12 cellular contexts compared by ENCODE assay signal in the genomic region with DNA sequence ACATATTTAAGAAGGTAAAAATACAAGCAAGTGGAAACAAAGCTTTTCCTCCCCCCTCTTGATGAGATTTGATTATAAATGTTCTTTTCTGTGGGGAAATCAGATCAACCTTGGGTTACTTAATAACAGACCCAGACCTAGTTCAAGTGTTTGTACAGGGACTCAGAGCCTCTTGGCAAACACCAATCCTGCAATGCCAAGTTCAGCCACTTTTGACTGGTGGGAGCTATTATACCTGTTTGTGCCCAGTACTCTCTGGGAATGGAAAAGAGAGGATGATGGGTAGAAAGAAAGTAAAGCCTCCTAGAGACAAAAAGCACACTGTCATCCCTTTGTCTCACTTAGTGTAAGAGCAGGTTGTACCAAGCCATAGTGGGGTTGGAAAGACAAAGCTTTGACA.
DNase-seq lines count a peak whose midpoint lies in the region; ATAC-seq, FAIRE-seq and TF ChIP-seq lines count a peak whose summit lies in the region.
"Had no signal": no experiment of that assay in that cellular context is flagged by ENCODE, and none has a peak within 500 bp of the region (broad histone marks: within the 10 kb centered on the region; RNA-seq: fewer than 3 reads in every experiment).

No MANE protein-coding gene starts in this region.

- no peaks in the 10 kb centered on the region for H3K27me3 ChIP-seq in pancreas

- intact Hi-C loops in pancreas (cut with DNase I), result no loop called here
- intact Hi-C loops in posterior vena cava (cut with DNase I), result no loop called here

- no peak overlapping the region for H3K27ac ChIP-seq in pancreas

- H3K9me3 Mint-ChIP-seq in chondrocyte (ENCODE audit: low read depth), result peaks cover 6% of the 10 kb centered on the region
- H3K9me3 Mint-ChIP-seq: effector memory CD8-positive, alpha-beta T cell had no signal

- no peaks in the 10 kb centered on the region for H3K36me3 ChIP-seq in pancreas

- H3K4me3 Mint-ChIP-seq in chondrocyte (ENCODE audit: unreplicated experiment), result no peak overlapping the region
- H3K4me3 Mint-ChIP-seq: effector memory CD8-positive, alpha-beta T cell had no signal

- ATAC-seq in pancreas (peak; percentile 87 to 100 (median 100)), GM21423 (IDR thresholded peaks at IDR 0.05; ENCODE audit: unreplicated experiment) (no peak), GM21619 (IDR thresholded peaks at IDR 0.05; ENCODE audit: unreplicated experiment) (no peak)
- ATAC-seq: effector memory CD8-positive, alpha-beta T cell had no signal

- no peak overlapping the region for H3K27ac Mint-ChIP-seq in chondrocyte (ENCODE audit: unreplicated experiment)
- H3K27ac Mint-ChIP-seq: effector memory CD8-positive, alpha-beta T cell had no signal

- TF ChIP-seq CTCF in chondrocyte (IDR thresholded peaks at IDR 0.05) (peak; percentile 11), pancreas (IDR thresholded peaks at IDR 0.05) (peak; percentile 7 to 47 (median 29))

- peaks cover 5% of the 10 kb centered on the region for H3K27me3 Mint-ChIP-seq in chondrocyte (ENCODE audit: low read depth)

- no peak overlapping the region for H3K4me3 ChIP-seq in pancreas

- DNase-seq in NCI-H1436 (lab: John Stamatoyannopoulos, UW), result peak; percentile 2
- DNase-seq in NCI-H1436 treated with DMSO at 0.1 percent for 48 hours (lab: John Stamatoyannopoulos, UW), result no peak
- DNase-seq in NCI-H1105 treated with DMSO at 0.1 percent for 48 hours (lab: John Stamatoyannopoulos, UW), result peak; percentile 51
- DNase-seq in chondrocyte (ENCODE audit: low spot score), result no peak
- peak in 4 of 6 donors; percentile 36 to 61 (median 46) for DNase-seq in pancreas
- no peak for DNase-seq in posterior vena cava (ENCODE audit: low spot score)
- DNase-seq: effector memory CD8-positive, alpha-beta T cell; glutamatergic neuron; midbrain; T-helper 2 cell had no signal

- no peaks in the 10 kb centered on the region for H3K4me1 Mint-ChIP-seq in chondrocyte (ENCODE audit: low read depth)

- no peaks in the 10 kb centered on the region for H3K9me3 ChIP-seq in pancreas

- FAIRE-seq in pancreas (lab: Jason Lieb, UNC), result no peak

- peaks cover 0 to 9% (median 4%) of the 10 kb centered on the region in 3 donors for H3K4me1 ChIP-seq in pancreas

- no peaks in the 10 kb centered on the region for H3K36me3 Mint-ChIP-seq in chondrocyte (ENCODE audit: low read depth)

Comparison
In these comparisons a context has a peak if more than half of its experiments do, and no peak if none do; other contexts are left out.
1. DNase-seq: peak in NCI-H1436 (single experiment), NCI-H1105 treated with DMSO at 0.1 percent for 48 hours (single experiment) and pancreas (4 of 6); none in NCI-H1436 treated with DMSO at 0.1 percent for 48 hours (single experiment), chondrocyte (single experiment) and posterior vena cava (single experiment).
2. ATAC-seq: peak in pancreas (4 of 4); none in GM21423 (single experiment) and GM21619 (single experiment).